In the genomic region with DNA sequence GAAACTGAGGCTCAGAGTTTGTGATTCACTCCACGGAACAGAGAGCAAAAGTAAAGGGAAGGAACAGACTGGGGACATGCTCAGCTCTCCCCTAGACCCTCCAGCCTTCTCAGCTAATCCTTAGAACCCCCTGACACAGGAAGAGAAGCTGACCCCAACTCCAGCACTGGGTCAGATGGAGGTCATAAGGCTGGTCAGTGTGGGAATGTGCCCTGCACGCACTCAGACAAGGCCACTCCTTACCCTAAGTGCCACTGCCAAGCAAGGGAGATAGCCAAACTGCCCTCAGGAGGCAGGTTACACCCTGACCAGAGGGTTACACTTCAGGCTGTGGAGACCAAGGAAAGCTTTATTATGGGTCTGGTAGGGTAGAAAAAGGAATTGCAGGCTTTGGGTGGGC, we compare ENCODE assay signal across 8 cellular contexts. TPM values are rescaled to one million over a fixed set of nuclear protein-coding genes. Genes with fewer than 3 reads are reported as not detected.
A peak's percentile ranks its signal among the peaks of the same experiment; 100 is the strongest.
DNase-seq lines count a peak whose midpoint lies in the region; ATAC-seq and TF ChIP-seq lines count a peak whose summit lies in the region.
"Had no signal": no experiment of that assay in that cellular context is flagged by ENCODE, and none has a peak within 500 bp of the region (broad histone marks: within the 10 kb centered on the region; RNA-seq: fewer than 3 reads in every experiment).

No MANE protein-coding gene starts in this region.

- peaks cover 15 to 29% of the 10 kb centered on the region in 2 experiments for H3K36me3 ChIP-seq in HCT116 (ENCODE audit: control insufficient read depth in 1 of 2, insufficient read depth in 2 of 2, low read length in 2 of 2)
- peaks cover 18 to 24% (median 22%) of the 10 kb centered on the region in 3 donors for H3K36me3 ChIP-seq in skeletal muscle tissue (ENCODE audit: control insufficient read depth in 3 of 3, insufficient read depth in 3 of 3, low read length in 3 of 3)

- CTCF ChIA-PET in HCT116 (lab: Charles Lee) (no interaction called here), WTC11 (lab: Charles Lee) (interaction anchor here (1.7 kb wide), 1 partner anchor 21 kb away, joined by 15 read pairs; a partner anchor contains a TSS)

- peak overlapping the region; percentile 95 for H3K4me2 ChIP-seq in HCT116 (ENCODE audit: low read length)

- no peak for ATAC-seq in HCT116
- ATAC-seq in WTC11, result no peak

- peak overlapping the region; percentile 82 to 100 for H3K4me3 ChIP-seq in HCT116 (replicated peaks in 1 of 2; ENCODE audit: low read depth in 1 of 2, low read length in 2 of 2)
- H3K4me3 ChIP-seq in foreskin fibroblast (ENCODE audit: low read depth in 1 of 2, low read length in 2 of 2), result peak overlapping the region; percentile 85 to 93
- H3K4me3 ChIP-seq in skeletal muscle tissue (ENCODE audit: low read length in 3 of 3), result peak overlapping the region in 2 of 3 donors; percentile 86 to 96

- no peak overlapping the region for H2AFZ ChIP-seq in HCT116 (ENCODE audit: low read depth, low read length, poor library complexity, severe bottlenecking)

- RAD21 ChIA-PET in HCT116 (lab: Charles Lee; ENCODE audit: low non-redundant PET in 1 of 2, low total read pairs in 2 of 2, uncharacterized antibody in 2 of 2, unreplicated experiment in 2 of 2), result interaction anchor here (0.6 to 1.3 kb wide), 2 partner anchors 27 to 53 kb away, joined by 3 to 6 read pairs; a partner anchor contains a TSS

- POLR2A ChIA-PET in HCT116 (lab: Charles Lee) (interaction anchor here (1.8 to 5.1 kb wide), 4 partner anchors 11 to 160 kb away, joined by 10 to 31 read pairs (median 22); a partner anchor contains a TSS), WTC11 (lab: Charles Lee) (interaction anchor here (1.9 kb wide), 1 partner anchor 11 kb away, joined by 14 read pairs; a partner anchor contains a TSS)

- H3K27ac Mint-ChIP-seq in WTC11, result peak overlapping the region; percentile 100

- H3K27me3 ChIP-seq in HCT116 (ENCODE audit: insufficient read depth, low read length), result no peaks in the 10 kb centered on the region
- no peaks in the 10 kb centered on the region for H3K27me3 ChIP-seq in skeletal muscle tissue (ENCODE audit: control insufficient read depth in 3 of 3, insufficient read depth in 3 of 3, low read length in 3 of 3)

- no peaks in the 10 kb centered on the region for H3K27me3 Mint-ChIP-seq in WTC11 (ENCODE audit: low read depth)

- no peaks in the 10 kb centered on the region for H3K9me2 ChIP-seq in HCT116 (ENCODE audit: insufficient read depth)

- BruUV-seq in HCT116 (replicated peaks; lab: Mats Ljungman, UMichigan), result no TSS peak

- peaks cover 30% of the 10 kb centered on the region for H3K79me2 ChIP-seq in HCT116 (ENCODE audit: insufficient read depth, low read length)

- peak overlapping the region; percentile 99 for H3K4me3 Mint-ChIP-seq in WTC11

- DNase-seq in HCT116 (ENCODE audit: low read depth, low spot score) (no peak), WTC11 (ENCODE audit: low spot score) (no peak), foreskin fibroblast (no peak), cerebellar nuclear complex (lab: John Stamatoyannopoulos, UW) (no peak), islet precursor cell (no peak), SIG-M5 (lab: John Stamatoyannopoulos, UW) (no peak)
- DNase-seq: hypothalamus had no signal

- peaks cover 46% of the 10 kb centered on the region for H3K36me3 Mint-ChIP-seq in WTC11

- TF ChIP-seq RAD21 in HCT116 (IDR thresholded peaks at IDR 0.05; ENCODE audit: low read depth), result no peak

- H3K9ac ChIP-seq in HCT116 (ENCODE audit: low read length) (peak overlapping the region; percentile 91), skeletal muscle tissue (ENCODE audit: low read depth in 1 of 3, low read length in 3 of 3) (peak overlapping the region; percentile 93 to 99 (median 98))

- H3K27ac ChIP-seq in HCT116 (ENCODE audit: low read depth, low read length) (peak overlapping the region; percentile 88), skeletal muscle tissue (ENCODE audit: low read depth, low read length) (no peak overlapping the region)

- H3K9me3 ChIP-seq in HCT116 (ENCODE audit: control insufficient read depth in 1 of 2, insufficient read depth in 1 of 2, low read depth in 1 of 2, low read length in 2 of 2), result no peaks in the 10 kb centered on the region
- H3K9me3 ChIP-seq in skeletal muscle tissue (ENCODE audit: control insufficient read depth in 3 of 3, low read length in 3 of 3), result no peaks in the 10 kb centered on the region

- no peak for TF ChIP-seq POLR2A in HCT116 (IDR thresholded peaks at IDR 0.05; ENCODE audit: borderline replicate concordance, extremely low read depth, insufficient read depth, insufficient read length)

- 0 out of 2 replicates have a peak, but pooled peaks cover 2% of the 10 kb centered on the region for H3K9me3 Mint-ChIP-seq in WTC11

- TF ChIP-seq CTCF in HCT116 (IDR thresholded peaks at IDR 0.05 in 2 of 3, conservative IDR thresholded peaks at IDR 0.05 in 1 of 3; ENCODE audit: borderline replicate concordance in 1 of 3, insufficient read depth in 1 of 3, low read depth in 2 of 3, low read length in 2 of 3) (no peak), WTC11 (IDR thresholded peaks at IDR 0.05) (no peak), foreskin fibroblast (IDR thresholded peaks at IDR 0.05; ENCODE audit: low read depth, low read length) (no peak)

- no peaks in the 10 kb centered on the region; the same call in 1 of the 2 replicates for H4K20me1 ChIP-seq in HCT116 (ENCODE audit: insufficient read depth)

- intact Hi-C loops in HCT116 (cut with micrococcal nuclease), result no loop called here

- H3K4me1 ChIP-seq in HCT116 (ENCODE audit: control insufficient read depth in 1 of 2, insufficient read depth in 2 of 2, low read length in 2 of 2) (peaks cover 13 to 46% of the 10 kb centered on the region in 2 experiments), skeletal muscle tissue (ENCODE audit: control insufficient read depth in 3 of 3, insufficient read depth in 3 of 3, low read length in 3 of 3) (peaks cover 15 to 34% (median 25%) of the 10 kb centered on the region in 3 donors)

- H3K4me1 Mint-ChIP-seq in WTC11, result peaks cover 33% of the 10 kb centered on the region

TF ChIP-seq in HCT116, 20 proteins besides CTCF, POLR2A, EP300 and RAD21 (continues in another document):
- TF ChIP-seq, protein P1, sequence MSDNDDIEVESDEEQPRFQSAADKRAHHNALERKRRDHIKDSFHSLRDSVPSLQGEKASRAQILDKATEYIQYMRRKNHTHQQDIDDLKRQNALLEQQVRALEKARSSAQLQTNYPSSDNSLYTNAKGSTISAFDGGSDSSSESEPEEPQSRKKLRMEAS (IDR thresholded peaks at IDR 0.05), result no peak
- TF ChIP-seq ZNF274 (IDR thresholded peaks at IDR 0.05; ENCODE audit: low read depth, low read length), result no peak
- TF ChIP-seq CEBPB (IDR thresholded peaks at IDR 0.05; ENCODE audit: low read depth), result no peak
- no peak for TF ChIP-seq POLR2AphosphoS5 (IDR thresholded peaks at IDR 0.05; ENCODE audit: low read depth, low read length)

TF ChIP-seq in WTC11, 78 proteins besides CTCF, POLR2A, EP300 and RAD21:
- TF ChIP-seq ZNF219 (CRISPR knock-in tag; IDR thresholded peaks at IDR 0.05; ENCODE audit: borderline replicate concordance), result no peak
- no peak for TF ChIP-seq IRF2 (CRISPR knock-in tag; IDR thresholded peaks at IDR 0.05; ENCODE audit: borderline replicate concordance, low read depth)
- no peak for TF ChIP-seq ESRRA (CRISPR knock-in tag; IDR thresholded peaks at IDR 0.05; ENCODE audit: borderline replicate concordance)
- TF ChIP-seq, protein P2, sequence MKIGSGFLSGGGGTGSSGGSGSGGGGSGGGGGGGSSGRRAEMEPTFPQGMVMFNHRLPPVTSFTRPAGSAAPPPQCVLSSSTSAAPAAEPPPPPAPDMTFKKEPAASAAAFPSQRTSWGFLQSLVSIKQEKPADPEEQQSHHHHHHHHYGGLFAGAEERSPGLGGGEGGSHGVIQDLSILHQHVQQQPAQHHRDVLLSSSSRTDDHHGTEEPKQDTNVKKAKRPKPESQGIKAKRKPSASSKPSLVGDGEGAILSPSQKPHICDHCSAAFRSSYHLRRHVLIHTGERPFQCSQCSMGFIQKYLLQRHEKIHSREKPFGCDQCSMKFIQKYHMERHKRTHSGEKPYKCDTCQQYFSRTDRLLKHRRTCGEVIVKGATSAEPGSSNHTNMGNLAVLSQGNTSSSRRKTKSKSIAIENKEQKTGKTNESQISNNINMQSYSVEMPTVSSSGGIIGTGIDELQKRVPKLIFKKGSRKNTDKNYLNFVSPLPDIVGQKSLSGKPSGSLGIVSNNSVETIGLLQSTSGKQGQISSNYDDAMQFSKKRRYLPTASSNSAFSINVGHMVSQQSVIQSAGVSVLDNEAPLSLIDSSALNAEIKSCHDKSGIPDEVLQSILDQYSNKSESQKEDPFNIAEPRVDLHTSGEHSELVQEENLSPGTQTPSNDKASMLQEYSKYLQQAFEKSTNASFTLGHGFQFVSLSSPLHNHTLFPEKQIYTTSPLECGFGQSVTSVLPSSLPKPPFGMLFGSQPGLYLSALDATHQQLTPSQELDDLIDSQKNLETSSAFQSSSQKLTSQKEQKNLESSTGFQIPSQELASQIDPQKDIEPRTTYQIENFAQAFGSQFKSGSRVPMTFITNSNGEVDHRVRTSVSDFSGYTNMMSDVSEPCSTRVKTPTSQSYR (CRISPR knock-in tag; IDR thresholded peaks at IDR 0.05), result no peak
- no peak for TF ChIP-seq SMAD3 (CRISPR knock-in tag; IDR thresholded peaks at IDR 0.05; ENCODE audit: borderline replicate concordance)
- TF ChIP-seq ZNF138 (CRISPR knock-in tag; conservative IDR thresholded peaks at IDR 0.05), result no peak
TF ChIP-seq in WTC11: peak in this region for 0.

RNA-seq across cellular contexts. Expression of a gene that starts 1.2 kb away (rescaled TPM):
- total RNA-seq in HCT116 (2021; ENCODE audit: unreplicated experiment), result 1,880 TPM
- 2,915 and 3,138 TPM in 2 replicates for polyA plus RNA-seq in HCT116 (2012)
- total RNA-seq in WTC11 (2021), result 1,343 to 1,592 TPM (median 1,542 TPM) in 3 replicates
- total RNA-seq in skeletal muscle tissue, result 1,532 TPM

RNA-seq across cellular contexts. Expression of a gene that starts 11.2 kb away (rescaled TPM):
- total RNA-seq in HCT116 (2021; ENCODE audit: unreplicated experiment), result 73.2 TPM
- 95.9 and 108 TPM in 2 replicates for polyA plus RNA-seq in HCT116 (2012)
- 53.8 to 66.3 TPM (median 61.6 TPM) in 3 replicates for total RNA-seq in WTC11 (2021)
- total RNA-seq in skeletal muscle tissue, result 14.6 TPM

RNA-seq across cellular contexts. Expression of a gene that starts 19.7 kb away (rescaled TPM):
- total RNA-seq in HCT116 (2021; ENCODE audit: unreplicated experiment) (11.6 TPM), WTC11 (2021) (3.8 to 5.9 TPM (median 4.5 TPM) in 3 replicates), skeletal muscle tissue (8.9 TPM)
- polyA plus RNA-seq in HCT116 (2012), result 19.8 and 22.1 TPM in 2 replicates

RNA-seq across cellular contexts. Expression of a gene that starts 20.7 kb away (rescaled TPM):
- total RNA-seq in HCT116 (2021; ENCODE audit: unreplicated experiment), result 80.9 TPM
- polyA plus RNA-seq in HCT116 (2012), result 115 and 123 TPM in 2 replicates
- 11.8 to 12.6 TPM (median 12.3 TPM) in 3 replicates for total RNA-seq in WTC11 (2021)
- total RNA-seq in skeletal muscle tissue, result 7.8 TPM

RNA-seq across cellular contexts. Expression of a gene that starts 27.3 kb away (rescaled TPM):
- 48.8 TPM for total RNA-seq in HCT116 (2021; ENCODE audit: unreplicated experiment)
- polyA plus RNA-seq in HCT116 (2012), result 42.2 and 47.3 TPM in 2 replicates
- 28.7 to 31.6 TPM (median 30.6 TPM) in 3 replicates for total RNA-seq in WTC11 (2021)
- total RNA-seq in skeletal muscle tissue, result 33.4 TPM
